Comparison of ENCODE assay signal across 7 cellular contexts in genomic region chr2:121227381-121228144, GRCh38. TPM values are rescaled to one million over a fixed set of nuclear protein-coding genes. Genes with fewer than 3 reads are reported as not detected.
DNase-seq lines count a peak whose midpoint lies in the region; TF ChIP-seq lines count a peak whose summit lies in the region.
"Not testable (repeated sequence)": the region's sequence is repeated elsewhere in the genome, so short reads cannot be mapped to it uniquely, and the experiment has no call there.

No MANE protein-coding gene starts in this region.

- peak overlapping the region in 1 of 5 experiments; percentile 21 for H3K4me3 Mint-ChIP-seq in brain
- H3K4me3 Mint-ChIP-seq in neural crest cell: not testable (repeated sequence)

- H3K27ac Mint-ChIP-seq in brain (peak overlapping the region in 3 of 5 experiments; percentile 6 to 85 (median 38)), neural crest cell (ENCODE audit: unreplicated experiment) (peak overlapping the region; percentile 40)

- H3K36me3 Mint-ChIP-seq in brain; neural crest cell (ENCODE audit: low read depth): not testable (repeated sequence)

- DNase-seq in DMS53 treated with DMSO at 0.1 percent for 48 hours (lab: John Stamatoyannopoulos, UW; ENCODE audit: unreplicated experiment) (peak; percentile 93), NCI-H1436 treated with DMSO at 0.1 percent for 48 hours (lab: John Stamatoyannopoulos, UW) (peak; percentile 40), NCI-H2171 treated with DMSO at 0.1 percent for 48 hours (lab: John Stamatoyannopoulos, UW) (peak; percentile 82), NCI-H748 treated with DMSO at 0.1 percent for 48 hours (lab: John Stamatoyannopoulos, UW) (peak; percentile 60), kidney glomerular epithelial cell (lab: John Stamatoyannopoulos, UW) (peak; percentile 29)
- not testable (repeated sequence) for DNase-seq in neural crest cell (ENCODE audit: low read depth, low spot score)

- H3K4me1 Mint-ChIP-seq in brain, neural crest cell: not testable (repeated sequence)

- not testable (repeated sequence) for H3K9me3 Mint-ChIP-seq in brain, neural crest cell

- TF ChIP-seq CTCF in brain (conservative IDR thresholded peaks at IDR 0.05); neural crest cell (conservative IDR thresholded peaks at IDR 0.05): not testable (repeated sequence)

- H3K27me3 Mint-ChIP-seq in brain; neural crest cell (ENCODE audit: low read depth): not testable (repeated sequence)

RNA-seq across cellular contexts. Expression of gene TFCP2L1, which starts 57.4 kb away (rescaled TPM):
- 11.5 TPM for polyA plus RNA-seq in brain (ENCODE audit: insufficient read depth, low read depth, low replicate concordance)
- not detected in 2 replicates for total RNA-seq in neural crest cell
